Comparison of ENCODE assay signal across 21 cellular contexts in genomic region chr20:11195169-11195568, GRCh38.
DNase-seq lines count a peak whose midpoint lies in the region; ATAC-seq, FAIRE-seq and TF ChIP-seq lines count a peak whose summit lies in the region.
"Had no signal": no experiment of that assay in that cellular context is flagged by ENCODE, and none has a peak within 500 bp of the region (broad histone marks: within the 10 kb centered on the region; RNA-seq: fewer than 3 reads in every experiment).

No MANE protein-coding gene starts in this region.

- H3K4me3 ChIP-seq in left lung: no peak overlapping the region
- H3K4me3 ChIP-seq in smooth muscle cell: no peak overlapping the region

- peak overlapping the region; percentile 56 for H3K4me2 ChIP-seq in smooth muscle cell
- H3K4me2 ChIP-seq: KMS-11 had no signal

- H3K4me1 Mint-ChIP-seq in type B pancreatic cell (ENCODE audit: unreplicated experiment): peaks cover 22% of the 10 kb centered on the region
- H3K4me1 Mint-ChIP-seq: B cell, immature natural killer cell had no signal

- DNase-seq in NCI-H510A (lab: John Stamatoyannopoulos, UW) (peak; percentile 16), epithelial cell of prostate (ENCODE audit: low read depth, low spot score) (no peak), left lung (peak in 1 of 2 donors; percentile 68), smooth muscle cell (lab: John Stamatoyannopoulos, UW; ENCODE audit: unreplicated experiment) (no peak), D721Med (ENCODE audit: insufficient read length, low spot score) (no peak), DMS114 treated with DMSO at 0.1 percent for 48 hours (lab: John Stamatoyannopoulos, UW; ENCODE audit: unreplicated experiment) (no peak), type B pancreatic cell (ENCODE audit: extremely low spot score, unreplicated experiment) (no peak)
- no peak for DNase-seq in activated CD4-positive, alpha-beta T cell treated with anti-CD3 and anti-CD28 coated beads, Interleukin-2, amount 50 U/mL, for 1 hour
- DNase-seq: activated gamma-delta T cell treated with Interleukin-2 at 50 U/mL for 16 hours; amygdala; effector memory CD8-positive, alpha-beta T cell; GDM1; HCEC 1CT; immature natural killer cell; NCI-H1092; NCI-H82; occipital lobe; stimulated activated CD4-positive, alpha-beta T cell treated with anti-CD3 and anti-CD28 coated beads, Interleukin-4, amount 100 ng/mL, for 24 hours had no signal

- H2AFZ ChIP-seq in smooth muscle cell (ENCODE audit: low read depth): peak overlapping the region; percentile 46

- 34% methylated on average over 6 of the region's 6 CpGs for WGBS in smooth muscle cell (ENCODE audit: low lambda C conversion rate)

- no peak for FAIRE-seq in D721Med (lab: Jason Lieb, UNC)

- no peaks in the 10 kb centered on the region for H3K9me3 Mint-ChIP-seq in type B pancreatic cell

- intact Hi-C loops in left lung (cut with DNase I): no loop called here

- H3K27me3 Mint-ChIP-seq in type B pancreatic cell: peaks cover 12% of the 10 kb centered on the region
- H3K27me3 Mint-ChIP-seq: B cell; effector memory CD8-positive, alpha-beta T cell had no signal

- H3K27ac ChIP-seq in epithelial cell of prostate: peak overlapping the region; percentile 86
- peak overlapping the region; percentile 18 to 73 for H3K27ac ChIP-seq in left lung
- H3K27ac ChIP-seq in smooth muscle cell (ENCODE audit: low read depth): peak overlapping the region; percentile 88
- H3K27ac ChIP-seq: KMS-11 had no signal

- H3K4me1 ChIP-seq in left lung: peaks cover 7 to 12% of the 10 kb centered on the region in 2 donors
- peaks cover 5% of the 10 kb centered on the region for H3K4me1 ChIP-seq in smooth muscle cell (ENCODE audit: low read depth)

- H3K9ac ChIP-seq in smooth muscle cell (ENCODE audit: low read depth): peak overlapping the region; percentile 58
- H3K9ac ChIP-seq: KMS-11 had no signal

- no peak overlapping the region for H3K27ac Mint-ChIP-seq in type B pancreatic cell
- H3K27ac Mint-ChIP-seq: B cell; effector memory CD8-positive, alpha-beta T cell; immature natural killer cell had no signal

- TF ChIP-seq CTCF in left lung (IDR thresholded peaks at IDR 0.05) (no peak), smooth muscle cell (IDR thresholded peaks at IDR 0.05; ENCODE audit: borderline replicate concordance, insufficient read depth, poor library complexity, severe bottlenecking) (no peak), D721Med (IDR thresholded peaks at IDR 0.05; ENCODE audit: insufficient read depth, missing control alignments) (no peak), type B pancreatic cell (conservative IDR thresholded peaks at IDR 0.05) (no peak)

- no peaks in the 10 kb centered on the region for H3K9me3 ChIP-seq in left lung
- no peaks in the 10 kb centered on the region for H3K9me3 ChIP-seq in smooth muscle cell (replicated peaks; ENCODE audit: low read depth)

- H3F3A ChIP-seq in smooth muscle cell (ENCODE audit: low read depth): peaks cover 9% of the 10 kb centered on the region

- H3K79me2 ChIP-seq in smooth muscle cell (ENCODE audit: low read depth): no peaks in the 10 kb centered on the region

- H3K36me3 Mint-ChIP-seq in type B pancreatic cell: no peaks in the 10 kb centered on the region
- H3K36me3 Mint-ChIP-seq: immature natural killer cell had no signal

- peak; percentile 33 for ATAC-seq in left lung
- ATAC-seq: effector memory CD8-positive, alpha-beta T cell; Panc1 had no signal

- no peak overlapping the region for H3K4me3 Mint-ChIP-seq in type B pancreatic cell
- H3K4me3 Mint-ChIP-seq: B cell; effector memory CD8-positive, alpha-beta T cell; immature natural killer cell had no signal

- H4K20me1 ChIP-seq in smooth muscle cell (ENCODE audit: low read depth): no peaks in the 10 kb centered on the region

- no peaks in the 10 kb centered on the region for H3K27me3 ChIP-seq in left lung
- no peaks in the 10 kb centered on the region for H3K27me3 ChIP-seq in smooth muscle cell (ENCODE audit: low read depth)

- no peaks in the 10 kb centered on the region for H3K36me3 ChIP-seq in left lung
- H3K36me3 ChIP-seq in smooth muscle cell (ENCODE audit: low read depth): no peaks in the 10 kb centered on the region
